ENCODE assay signal across 26 cellular contexts in the genomic region with DNA sequence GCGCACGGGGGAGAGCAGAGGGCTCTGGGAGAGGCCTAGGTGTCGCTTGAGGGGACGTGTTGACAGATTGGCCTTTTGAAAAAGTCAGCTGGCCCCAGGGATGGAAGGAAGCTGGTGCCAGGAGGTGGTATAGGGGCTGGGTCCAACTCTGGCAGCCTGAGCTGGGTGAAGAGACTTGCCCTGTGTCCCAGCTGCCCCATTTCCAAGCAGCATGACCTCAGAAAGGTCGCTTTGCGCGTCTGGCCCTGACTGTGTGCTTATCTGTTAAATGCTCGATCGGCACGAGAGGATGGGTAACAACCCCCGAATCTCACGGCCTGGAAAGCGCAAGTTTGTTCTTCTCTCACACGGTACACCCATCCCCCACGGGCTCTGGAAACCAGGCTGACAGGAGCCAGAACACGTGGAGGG. TPM values are rescaled to one million over a fixed set of nuclear protein-coding genes. Genes with fewer than 3 reads are reported as not detected.
"Had no signal": no experiment of that assay in that cellular context is flagged by ENCODE, and none has a peak within 500 bp of the region (broad histone marks: within the 10 kb centered on the region; RNA-seq: fewer than 3 reads in every experiment).

No MANE protein-coding gene starts in this region.

- H3K4me3 ChIP-seq: adrenal gland, breast epithelium, SJCRH30 had no signal

- H3K27ac Mint-ChIP-seq: activated B cell treated with CpG ODN at 0.5 μM for 24 hours; activated CD4-positive, alpha-beta memory T cell treated with anti-CD3 and anti-CD28 coated beads, Interleukin-2, amount 10 ng/mL, durations not matched to agents 7 days and 5 days; activated naive CD8-positive, alpha-beta T cell treated with anti-CD3 and anti-CD28 coated beads, Interleukin-2, amount 10 ng/mL, durations not matched to agents 7 days and 5 days had no signal

- H3K4me1 Mint-ChIP-seq: activated B cell treated with CpG ODN at 0.5 μM for 24 hours; activated CD4-positive, alpha-beta memory T cell treated with anti-CD3 and anti-CD28 coated beads, Interleukin-2, amount 10 ng/mL, durations not matched to agents 7 days and 5 days; activated naive CD8-positive, alpha-beta T cell treated with anti-CD3 and anti-CD28 coated beads, Interleukin-2, amount 10 ng/mL, durations not matched to agents 7 days and 5 days had no signal

- H3K36me3 Mint-ChIP-seq: activated naive CD8-positive, alpha-beta T cell treated with anti-CD3 and anti-CD28 coated beads, Interleukin-2, amount 10 ng/mL, durations not matched to agents 7 days and 5 days had no signal

- H3K4me3 Mint-ChIP-seq: activated B cell treated with CpG ODN at 0.5 μM for 24 hours; activated CD4-positive, alpha-beta memory T cell treated with anti-CD3 and anti-CD28 coated beads, Interleukin-2, amount 10 ng/mL, durations not matched to agents 7 days and 5 days; activated naive CD8-positive, alpha-beta T cell treated with anti-CD3 and anti-CD28 coated beads, Interleukin-2, amount 10 ng/mL, durations not matched to agents 7 days and 5 days had no signal

- H3K4me1 ChIP-seq: adrenal gland, breast epithelium, SJCRH30 had no signal

- H3K9me3 Mint-ChIP-seq: activated B cell treated with CpG ODN at 0.5 μM for 24 hours; activated CD4-positive, alpha-beta memory T cell treated with anti-CD3 and anti-CD28 coated beads, Interleukin-2, amount 10 ng/mL, durations not matched to agents 7 days and 5 days; activated naive CD8-positive, alpha-beta T cell treated with anti-CD3 and anti-CD28 coated beads, Interleukin-2, amount 10 ng/mL, durations not matched to agents 7 days and 5 days had no signal

- H3K9me3 ChIP-seq: adrenal gland, breast epithelium, SJCRH30, SK-N-SH had no signal

- H3K9ac ChIP-seq: KMS-11, SK-N-SH had no signal

- H3K4me2 ChIP-seq: KMS-11, SK-N-SH had no signal

- H3K27ac ChIP-seq: adrenal gland, breast epithelium, KMS-11, SJCRH30 had no signal

- H3K36me3 ChIP-seq: adrenal gland, breast epithelium, SJCRH30 had no signal

- DNase-seq: activated B cell treated with CpG ODN at 0.5 μM for 24 hours; activated CD4-positive, alpha-beta memory T cell treated with anti-CD3 and anti-CD28 coated beads, Interleukin-2, amount 10 ng/mL, durations not matched to agents 7 days and 5 days; activated CD4-positive, alpha-beta T cell treated with anti-CD3 and anti-CD28 coated beads, Interleukin-2, amount 50 U/mL, for 1 hour; activated CD8-positive, alpha-beta memory T cell treated with anti-CD3 and anti-CD28 coated beads, Interleukin-2, amount 50 U/mL, for 48 hours; activated naive CD4-positive, alpha-beta T cell treated with anti-CD3 and anti-CD28 coated beads, Interleukin-2, amount 50 U/mL, for 16 hours; activated naive CD8-positive, alpha-beta T cell treated with anti-CD3 and anti-CD28 coated beads, Interleukin-2, amount 10 ng/mL, durations not matched to agents 7 days and 5 days; activated T-cell treated with anti-CD3 and anti-CD28 coated beads, Interleukin-2, amount 50 U/mL, for 1 hour; adrenal gland; anterior cingulate cortex; NCI-H1092; NCI-H1417; NCI-H2029; NCI-H2107; NCI-H345; NCI-H510A; NCI-H526 treated with DMSO at 0.1 percent for 48 hours; NCI-H82; SJCRH30; SK-N-SH; SW 1271 had no signal

RNA-seq across cellular contexts. Expression of a gene that starts 31.2 kb away (rescaled TPM):
- total RNA-seq: activated B cell treated with CpG ODN at 0.5 μM for 24 hours; activated CD4-positive, alpha-beta memory T cell treated with anti-CD3 and anti-CD28 coated beads, Interleukin-2, amount 10 ng/mL, durations not matched to agents 7 days and 5 days; MCF 10A; RPMI7951; SJCRH30 had no signal

RNA-seq across cellular contexts. Expression of a gene that starts 38.8 kb away (rescaled TPM):
- total RNA-seq: activated B cell treated with CpG ODN at 0.5 μM for 24 hours; activated CD4-positive, alpha-beta memory T cell treated with anti-CD3 and anti-CD28 coated beads, Interleukin-2, amount 10 ng/mL, durations not matched to agents 7 days and 5 days; activated naive CD8-positive, alpha-beta T cell treated with anti-CD3 and anti-CD28 coated beads, Interleukin-2, amount 10 ng/mL, durations not matched to agents 7 days and 5 days; OCI-LY7; T-helper 1 cell treated with Interleukin-12 subunit alpha and Interleukin-12 subunit beta and Interleukin-4 antibody, amounts not matched to agents 30 ng/mL and 1 ng/mL, for 36 hours had no signal
